ENCODE assay signal across 9 cellular contexts in genomic region chr1:59903136-59903754, GRCh38. TPM values are rescaled to one million over a fixed set of nuclear protein-coding genes. Genes with fewer than 3 reads are reported as not detected.
A peak's percentile ranks its signal among the peaks of the same experiment; 100 is the strongest.
DNase-seq lines count a peak whose midpoint lies in the region; ATAC-seq lines count a peak whose summit lies in the region.
"Had no signal": no experiment of that assay in that cellular context is flagged by ENCODE, and none has a peak within 500 bp of the region (broad histone marks: within the 10 kb centered on the region; RNA-seq: fewer than 3 reads in every experiment).

No MANE protein-coding gene starts in this region.

- H3K4me1 ChIP-seq in CD4-positive, alpha-beta memory T cell (ENCODE audit: insufficient read depth, low read length): no peaks in the 10 kb centered on the region

- H3K27me3 ChIP-seq in CD4-positive, alpha-beta memory T cell (ENCODE audit: insufficient read depth, low read length): no peaks in the 10 kb centered on the region

- H3K9me3 Mint-ChIP-seq in CD4-positive, alpha-beta memory T cell: no peaks in the 10 kb centered on the region

- DNase-seq in A172 (ENCODE audit: low spot score) (peak; percentile 16), GM03348 (ENCODE audit: low spot score) (peak; percentile 51), NCI-H748 treated with DMSO at 0.1 percent for 48 hours (lab: John Stamatoyannopoulos, UW) (peak; percentile 36), caudate nucleus (lab: John Stamatoyannopoulos, UW) (peak in 43 of 61 donors; percentile 2 to 55 (median 19)), middle frontal gyrus (ENCODE audit: extremely low spot score, low spot score) (peak; percentile 31)
- no peak for DNase-seq in CD4-positive, alpha-beta memory T cell

- no peak overlapping the region for H3K4me3 ChIP-seq in CD4-positive, alpha-beta memory T cell (ENCODE audit: low read length in 2 of 2)

- H3K4me3 Mint-ChIP-seq in CD4-positive, alpha-beta memory T cell: no peak overlapping the region

- H3K27me3 Mint-ChIP-seq in CD4-positive, alpha-beta memory T cell: peaks cover 6% of the 10 kb centered on the region in 2 donors

- no peaks in the 10 kb centered on the region for H3K36me3 ChIP-seq in CD4-positive, alpha-beta memory T cell (ENCODE audit: insufficient read depth, low read length)

- intact Hi-C loops in CD4-positive, alpha-beta memory T cell (cut with micrococcal nuclease): loop anchor here (1.0 kb wide), 1 partner anchor 44 kb away; no protein-coding TSS in a partner anchor

- H3K9me3 ChIP-seq in CD4-positive, alpha-beta memory T cell (ENCODE audit: control insufficient read depth in 1 of 2, low read length in 2 of 2): no peaks in the 10 kb centered on the region

- POLR2A ChIA-PET in CD4-positive, alpha-beta memory T cell (lab: Charles Lee; ENCODE audit: partially characterized antibody): no interaction called here

- no peak overlapping the region for H3K27ac Mint-ChIP-seq in CD4-positive, alpha-beta memory T cell

- no peaks in the 10 kb centered on the region for H3K36me3 Mint-ChIP-seq in CD4-positive, alpha-beta memory T cell

- peak overlapping the region; percentile 28 for H3K27ac ChIP-seq in caudate nucleus (ENCODE audit: low read depth, low read length)
- H3K27ac ChIP-seq in CD4-positive, alpha-beta memory T cell (ENCODE audit: low read depth, low read length): no peak overlapping the region
- H3K27ac ChIP-seq: epithelial cell of prostate had no signal

- H3K4me1 Mint-ChIP-seq in CD4-positive, alpha-beta memory T cell: peaks cover 0 to 3% (median 1%) of the 10 kb centered on the region in 4 donors

- peak; percentile 43 for ATAC-seq in HG02610 (IDR thresholded peaks at IDR 0.05; ENCODE audit: unreplicated experiment)
- no peak for ATAC-seq in HG02571 (IDR thresholded peaks at IDR 0.05; ENCODE audit: unreplicated experiment)

- CTCF ChIA-PET in CD4-positive, alpha-beta memory T cell (lab: Charles Lee; ENCODE audit: partially characterized antibody): interaction anchor here (0.9 to 1.6 kb wide), 3 partner anchors 10 to 44 kb away, joined by 3 to 10 read pairs (median 8); no protein-coding TSS in a partner anchor

RNA-seq across cellular contexts. Expression of gene CYP2J2, which starts 23.3 kb away (rescaled TPM):
- total RNA-seq in A172 (2014; rRNA removed; shearing (Covaris generic)): 0.24 TPM in 1 of 2 replicates, not detected in the other
- total RNA-seq in CD4-positive, alpha-beta memory T cell: under 1 TPM; 0.20 to 0.28 TPM
- under 1 TPM in 1 of 2 donors, not detected in 1; 0.59 TPM for polyA plus RNA-seq in CD4-positive, alpha-beta memory T cell

Comparison
In these comparisons a context has a peak if more than half of its experiments do, and no peak if none do; other contexts are left out.
1. DNase-seq: peak in A172 (single experiment), GM03348 (single experiment), NCI-H748 treated with DMSO at 0.1 percent for 48 hours (single experiment), caudate nucleus (43 of 61) and middle frontal gyrus (single experiment); none in CD4-positive, alpha-beta memory T cell (0 of 5).